ENCODE assay signal across 22 cellular contexts in the genomic region with DNA sequence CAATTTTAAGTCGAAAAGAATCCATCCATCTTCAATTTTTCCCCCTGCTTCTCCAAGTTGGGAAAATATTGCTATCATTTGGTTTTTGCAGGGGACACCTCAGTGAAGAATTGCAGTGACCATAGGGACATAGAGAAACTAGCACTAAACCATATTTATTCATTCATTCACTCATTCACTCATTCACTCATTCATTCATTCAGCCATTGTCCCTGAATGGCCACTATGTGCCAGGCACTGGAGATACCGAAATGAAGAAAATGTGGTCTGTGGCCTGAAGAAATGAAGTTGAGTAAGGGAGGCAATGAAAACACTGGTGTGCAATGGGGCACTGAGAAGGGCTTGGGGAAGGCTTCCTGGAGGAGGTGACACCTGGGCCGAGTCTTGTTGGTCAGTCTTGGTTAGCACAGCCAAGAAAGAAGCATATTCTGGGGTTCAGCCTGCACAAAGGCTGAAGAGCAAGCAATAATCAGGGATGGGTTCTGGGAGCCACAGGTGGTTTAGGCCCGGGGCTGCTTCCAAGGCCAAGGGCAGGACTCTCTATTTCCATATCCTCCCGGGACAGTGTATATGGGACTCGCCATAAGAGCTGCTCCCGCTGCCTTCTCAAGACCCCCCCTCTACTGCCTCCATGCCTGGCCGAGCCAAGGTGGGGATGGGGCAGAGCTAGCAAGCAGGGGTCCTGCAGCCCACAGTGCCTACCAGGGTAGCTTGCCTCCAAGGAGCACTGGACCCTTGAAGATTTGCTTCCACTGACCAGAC. TPM values are rescaled to one million over a fixed set of nuclear protein-coding genes. Genes with fewer than 3 reads are reported as not detected.
A peak's percentile ranks its signal among the peaks of the same experiment; 100 is the strongest.
DNase-seq lines count a peak whose midpoint lies in the region; ATAC-seq and TF ChIP-seq lines count a peak whose summit lies in the region.
"Had no signal": no experiment of that assay in that cellular context is flagged by ENCODE, and none has a peak within 500 bp of the region (broad histone marks: within the 10 kb centered on the region; RNA-seq: fewer than 3 reads in every experiment).

No MANE protein-coding gene starts in this region.

- peak overlapping the region in 3 of 7 donors; percentile 13 to 96 (median 30) for H3K27ac Mint-ChIP-seq in CD14-positive monocyte
- H3K27ac Mint-ChIP-seq in activated T-helper 2 cell treated with anti-CD3 and anti-CD28 coated beads, Interferon-gamma antibody, Interleukin-2, Interleukin-4, amounts not matched to agents 10 μg/mL and 5 μg/mL and 100 μg/mL, durations not matched to agents 14 hours and 24 hours and 36 hours: peak overlapping the region; percentile 12
- H3K27ac Mint-ChIP-seq in memory B cell: peak overlapping the region; percentile 35
- no peak overlapping the region for H3K27ac Mint-ChIP-seq in H9

- H2BK5ac ChIP-seq in H9 (ENCODE audit: insufficient read length, low read length): no peak overlapping the region

- H3K18ac ChIP-seq in H9 (ENCODE audit: insufficient read length, low read depth, low read length): no peak overlapping the region

- no peaks in the 10 kb centered on the region for H3K27me3 ChIP-seq in BLaER1
- H3K27me3 ChIP-seq in H9 (ENCODE audit: insufficient read depth, low read length): no peaks in the 10 kb centered on the region
- H3K27me3 ChIP-seq: gastroesophageal sphincter, transverse colon had no signal

- no peak overlapping the region for H3K4me3 Mint-ChIP-seq in CD14-positive monocyte
- H3K4me3 Mint-ChIP-seq in activated T-helper 2 cell treated with anti-CD3 and anti-CD28 coated beads, Interferon-gamma antibody, Interleukin-2, Interleukin-4, amounts not matched to agents 10 μg/mL and 5 μg/mL and 100 μg/mL, durations not matched to agents 14 hours and 24 hours and 36 hours (ENCODE audit: low read depth): no peak overlapping the region
- H3K4me3 Mint-ChIP-seq in memory B cell: no peak overlapping the region
- H3K4me3 Mint-ChIP-seq in H9: no peak overlapping the region
- H3K4me3 Mint-ChIP-seq: dendritic cell treated with granulocyte-macrophage colony-stimulating factor and Interleukin-4, amounts not matched to agents 40 ng/mL and 50 ng/mL, for 4 days had no signal

- no peak overlapping the region for H4K91ac ChIP-seq in H9 (ENCODE audit: insufficient read length, low read depth, low read length)

- no peak overlapping the region for H4K5ac ChIP-seq in H9 (ENCODE audit: insufficient read length, low read depth, low read length)

- no peak overlapping the region for H3K4me3 ChIP-seq in BLaER1
- H3K4me3 ChIP-seq: gastroesophageal sphincter, lung, psoas muscle, transverse colon had no signal

- peaks cover 0 to 9% (median 7%) of the 10 kb centered on the region in 7 donors for H3K9me3 Mint-ChIP-seq in CD14-positive monocyte
- H3K9me3 Mint-ChIP-seq in activated T-helper 2 cell treated with anti-CD3 and anti-CD28 coated beads, Interferon-gamma antibody, Interleukin-2, Interleukin-4, amounts not matched to agents 10 μg/mL and 5 μg/mL and 100 μg/mL, durations not matched to agents 14 hours and 24 hours and 36 hours: peaks cover 9% of the 10 kb centered on the region
- H3K9me3 Mint-ChIP-seq in memory B cell: peaks cover 2% of the 10 kb centered on the region
- H3K9me3 Mint-ChIP-seq in H9: peaks cover 0 to 4% of the 10 kb centered on the region in 2 experiments; a peak in 2 of 5 replicates
- H3K9me3 Mint-ChIP-seq: nephron had no signal

- H3K4me1 ChIP-seq in BLaER1 (peaks cover 66% of the 10 kb centered on the region), H9 (ENCODE audit: insufficient read depth, low read length) (no peaks in the 10 kb centered on the region)

- H3K56ac ChIP-seq in H9 (ENCODE audit: insufficient read length, low read depth, low read length): no peak overlapping the region

- no peak overlapping the region for H2BK15ac ChIP-seq in H9 (ENCODE audit: low read depth, low read length)

- no peaks in the 10 kb centered on the region for H3K79me2 ChIP-seq in H9 (ENCODE audit: insufficient read depth, low read length)

- no peak overlapping the region for H2BK20ac ChIP-seq in H9 (ENCODE audit: low read depth, low read length, poor library complexity, severe bottlenecking)

- H3K36me3 ChIP-seq in BLaER1: no peaks in the 10 kb centered on the region
- H3K36me3 ChIP-seq: transverse colon had no signal

- no peak for ATAC-seq in memory B cell (ENCODE audit: low read depth)
- no peak for ATAC-seq in HG03457 (IDR thresholded peaks at IDR 0.05; ENCODE audit: unreplicated experiment)
- ATAC-seq: gastroesophageal sphincter, Panc1, psoas muscle, SK-N-SH treated with all-trans-retinoic acid at 6 μM for 48 hours had no signal

- H3K9me3 ChIP-seq in BLaER1: peaks cover 6% of the 10 kb centered on the region; the same call in 1 of the 2 replicates
- H3K9me3 ChIP-seq in H9 (ENCODE audit: control insufficient read depth, low read depth, low read length): no peaks in the 10 kb centered on the region
- H3K9me3 ChIP-seq: psoas muscle, transverse colon had no signal

- H3K23me2 ChIP-seq in H9 (ENCODE audit: insufficient read length, low read depth, low read length, poor library complexity, severe bottlenecking): no peaks in the 10 kb centered on the region

- H3K4me2 ChIP-seq in BLaER1 (peak overlapping the region; percentile 95), H9 (ENCODE audit: insufficient read depth, insufficient read length, low read length) (no peak overlapping the region)

- no peak overlapping the region for H2AFZ ChIP-seq in H9 (ENCODE audit: low read length)

- TF ChIP-seq CTCF in CD14-positive monocyte (IDR thresholded peaks at IDR 0.05) (no peak), H9 (conservative IDR thresholded peaks at IDR 0.05) (no peak)

- H3K79me1 ChIP-seq in H9 (ENCODE audit: insufficient read depth, low read depth, low read length, poor library complexity, severe bottlenecking): no peaks in the 10 kb centered on the region

- H3K4ac ChIP-seq in H9 (ENCODE audit: low read depth, low read length): no peak overlapping the region

- H3K14ac ChIP-seq in H9 (ENCODE audit: insufficient read depth, low read length): no peak overlapping the region

- DNase-seq in CD14-positive monocyte (ENCODE audit: low spot score): peak; percentile 27
- DNase-seq in activated T-helper 2 cell treated with anti-CD3 and anti-CD28 coated beads, Interferon-gamma antibody, Interleukin-2, Interleukin-4, amounts not matched to agents 10 μg/mL and 5 μg/mL and 100 μg/mL, durations not matched to agents 14 hours and 24 hours and 36 hours (ENCODE audit: low spot score): no peak
- no peak for DNase-seq in memory B cell (ENCODE audit: low spot score in 2 of 2)
- DNase-seq in 8988T: no peak
- DNase-seq in DMS114 treated with DMSO at 0.1 percent for 48 hours (lab: John Stamatoyannopoulos, UW; ENCODE audit: unreplicated experiment): no peak
- no peak for DNase-seq in H9
- DNase-seq: activated effector memory CD4-positive, alpha-beta T cell treated with Interleukin-2 at 50 U/mL for 16 hours; DMS53; GOT3; NCI-H2107; NCI-H748 treated with DMSO at 0.1 percent for 48 hours; transverse colon had no signal

- no peak overlapping the region for H2BK12ac ChIP-seq in H9 (ENCODE audit: insufficient read length, low read depth, low read length)

- H2BK120ac ChIP-seq in H9 (ENCODE audit: low read depth, low read length, poor library complexity, severe bottlenecking): no peak overlapping the region

- intact Hi-C loops in CD14-positive monocyte (cut with micrococcal nuclease): no loop called here
- intact Hi-C loops in activated T-helper 2 cell treated with anti-CD3 and anti-CD28 coated beads, Interferon-gamma antibody, Interleukin-2, Interleukin-4, amounts not matched to agents 10 μg/mL and 5 μg/mL and 100 μg/mL, durations not matched to agents 14 hours and 24 hours and 36 hours (cut with micrococcal nuclease): no loop called here

- peaks cover 51 to 68% of the 10 kb centered on the region in 2 donors for H3K36me3 Mint-ChIP-seq in CD14-positive monocyte
- H3K36me3 Mint-ChIP-seq in activated T-helper 2 cell treated with anti-CD3 and anti-CD28 coated beads, Interferon-gamma antibody, Interleukin-2, Interleukin-4, amounts not matched to agents 10 μg/mL and 5 μg/mL and 100 μg/mL, durations not matched to agents 14 hours and 24 hours and 36 hours (ENCODE audit: low read depth): peaks cover 46% of the 10 kb centered on the region
- no peaks in the 10 kb centered on the region for H3K36me3 Mint-ChIP-seq in memory B cell
- 0 out of 7 replicates have a peak, but pooled peaks cover 0 to 4% (median 0%) of the 10 kb centered on the region in 3 experiments for H3K36me3 Mint-ChIP-seq in H9 (ENCODE audit: insufficient read depth in 1 of 3, low read depth in 3 of 3)

- H3K27me3 Mint-ChIP-seq in CD14-positive monocyte (ENCODE audit: low read depth in 3 of 3): peaks cover 0 to 4% (median 2%) of the 10 kb centered on the region in 3 donors
- H3K27me3 Mint-ChIP-seq in activated T-helper 2 cell treated with anti-CD3 and anti-CD28 coated beads, Interferon-gamma antibody, Interleukin-2, Interleukin-4, amounts not matched to agents 10 μg/mL and 5 μg/mL and 100 μg/mL, durations not matched to agents 14 hours and 24 hours and 36 hours (ENCODE audit: low read depth): no peaks in the 10 kb centered on the region
- no peaks in the 10 kb centered on the region for H3K27me3 Mint-ChIP-seq in memory B cell
- H3K27me3 Mint-ChIP-seq in H9 (ENCODE audit: low read depth): no peaks in the 10 kb centered on the region; the same call in none of the 2 replicates
- H3K27me3 Mint-ChIP-seq: dendritic cell treated with granulocyte-macrophage colony-stimulating factor and Interleukin-4, amounts not matched to agents 40 ng/mL and 50 ng/mL, for 4 days had no signal

- H3K9ac ChIP-seq in BLaER1 (no peak overlapping the region), H9 (ENCODE audit: extremely low read depth, insufficient read length, low read length) (no peak overlapping the region)

- no peak overlapping the region for H4K8ac ChIP-seq in H9 (replicated peaks; ENCODE audit: insufficient read length, low read depth, low read length)

- no peak overlapping the region for H3T11ph ChIP-seq in H9 (ENCODE audit: low read length)

- H3K27ac ChIP-seq in BLaER1 (peak overlapping the region; percentile 96), H9 (ENCODE audit: insufficient read length, low read depth, low read length) (no peak overlapping the region)
- H3K27ac ChIP-seq: psoas muscle had no signal

- no CpG with 5 or more reads among the region's 8 CpGs for WGBS in H9 (ENCODE audit: extremely low coverage, insufficient read length, low lambda C conversion rate)

- H4K20me1 ChIP-seq in BLaER1 (no peaks in the 10 kb centered on the region), H9 (ENCODE audit: control insufficient read depth, insufficient read depth, insufficient read length) (no peaks in the 10 kb centered on the region)

- no peak overlapping the region for H3K23ac ChIP-seq in H9 (ENCODE audit: insufficient read length, low read depth, low read length)

- peaks cover 99% of the 10 kb centered on the region for H3K4me1 Mint-ChIP-seq in CD14-positive monocyte
- peaks cover 87% of the 10 kb centered on the region for H3K4me1 Mint-ChIP-seq in activated T-helper 2 cell treated with anti-CD3 and anti-CD28 coated beads, Interferon-gamma antibody, Interleukin-2, Interleukin-4, amounts not matched to agents 10 μg/mL and 5 μg/mL and 100 μg/mL, durations not matched to agents 14 hours and 24 hours and 36 hours (ENCODE audit: low read depth)
- H3K4me1 Mint-ChIP-seq in memory B cell: peaks cover 68% of the 10 kb centered on the region
- H3K4me1 Mint-ChIP-seq in H9: peaks cover 14 to 28% of the 10 kb centered on the region in 2 experiments

- no peak overlapping the region for H2AK5ac ChIP-seq in H9 (ENCODE audit: insufficient read length, low read length)

RNA-seq across cellular contexts. Expression of a gene that starts 25.5 kb away (rescaled TPM):
- polyA plus RNA-seq in CD14-positive monocyte: under 1 TPM; 0.18 to 0.48 TPM
- total RNA-seq in activated T-helper 2 cell treated with anti-CD3 and anti-CD28 coated beads, Interferon-gamma antibody, Interleukin-2, Interleukin-4, amounts not matched to agents 10 μg/mL and 5 μg/mL and 100 μg/mL, durations not matched to agents 14 hours and 24 hours and 36 hours: 0.11 and 0.18 TPM in 2 replicates
- total RNA-seq in H9 (2021): 0.24 and 0.26 TPM in 2 replicates
- total RNA-seq: epithelial cell of proximal tubule, psoas muscle had no signal

RNA-seq across cellular contexts. Expression of a gene that starts 28.2 kb away (rescaled TPM):
- 1,000 to 10,000 TPM in 1 of 2 donors, 100 to 1,000 TPM in 1; 801 to 1,133 TPM for polyA plus RNA-seq in CD14-positive monocyte
- total RNA-seq in activated T-helper 2 cell treated with anti-CD3 and anti-CD28 coated beads, Interferon-gamma antibody, Interleukin-2, Interleukin-4, amounts not matched to agents 10 μg/mL and 5 μg/mL and 100 μg/mL, durations not matched to agents 14 hours and 24 hours and 36 hours: 56.5 and 61.9 TPM in 2 replicates
- total RNA-seq in H9 (2021): 0.11 and 0.31 TPM in 2 replicates

Comparison
In these comparisons a context has a peak if more than half of its experiments do, and no peak if none do; other contexts are left out.
1. H3K27ac Mint-ChIP-seq: peak in activated T-helper 2 cell treated with anti-CD3 and anti-CD28 coated beads, Interferon-gamma antibody, Interleukin-2, Interleukin-4, amounts not matched to agents 10 μg/mL and 5 μg/mL and 100 μg/mL, durations not matched to agents 14 hours and 24 hours and 36 hours (single experiment) and memory B cell (single experiment); none in H9 (0 of 3).
2. RNA of a gene that starts 28.2 kb away (total RNA-seq): 56.5 to 61.9 TPM in activated T-helper 2 cell treated with anti-CD3 and anti-CD28 coated beads, Interferon-gamma antibody, Interleukin-2, Interleukin-4, amounts not matched to agents 10 μg/mL and 5 μg/mL and 100 μg/mL, durations not matched to agents 14 hours and 24 hours and 36 hours; 0.11 to 0.31 TPM in H9; every median in the first group is over 10 times any median in the second.